ENCODE assay signal across 1 cellular context in the genomic region with DNA sequence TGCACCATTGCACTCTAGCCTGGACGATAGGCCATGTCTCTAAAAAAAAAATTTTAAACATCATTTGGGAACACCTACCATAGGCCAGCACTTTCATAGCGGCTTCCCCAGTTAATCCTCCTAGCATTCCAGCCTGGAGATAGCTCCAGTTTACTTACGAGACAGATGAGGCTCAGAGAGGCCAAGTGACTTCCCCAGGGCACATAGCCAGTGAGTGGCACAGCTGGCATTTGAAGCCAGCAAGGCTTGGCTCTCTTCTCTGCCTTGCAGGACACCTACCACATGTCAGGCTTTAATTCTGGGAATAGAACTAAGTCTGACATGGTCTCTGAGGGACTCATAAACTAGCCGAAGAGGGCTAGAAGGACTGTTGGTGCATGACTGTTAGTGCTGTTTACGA.
TF ChIP-seq lines count a peak whose summit lies in the region.

No MANE protein-coding gene starts in this region.

TF ChIP-seq in IMR-90, 13 proteins besides CTCF, POLR2A, EP300 and RAD21:
- TF ChIP-seq MAZ (IDR thresholded peaks at IDR 0.05; ENCODE audit: borderline replicate concordance, low read depth, low read length) (no peak), CHD1 (IDR thresholded peaks at IDR 0.05; ENCODE audit: low read depth, low read length) (no peak), FOS (IDR thresholded peaks at IDR 0.05; ENCODE audit: low read depth, low read length) (no peak), NFE2L2 (IDR thresholded peaks at IDR 0.05; ENCODE audit: low read depth, low read length) (no peak), RCOR1 (IDR thresholded peaks at IDR 0.05; ENCODE audit: insufficient replicate concordance, low read length) (no peak), RFX5 (IDR thresholded peaks at IDR 0.05; ENCODE audit: low read depth, low read length) (no peak), MXI1 (IDR thresholded peaks at IDR 0.05; ENCODE audit: borderline replicate concordance, low read depth, low read length) (no peak), BHLHE40 (IDR thresholded peaks at IDR 0.05; ENCODE audit: low read depth, low read length) (no peak), SMC3 (IDR thresholded peaks at IDR 0.05; ENCODE audit: low read depth, low read length) (no peak)
- TF ChIP-seq, protein P1, sequence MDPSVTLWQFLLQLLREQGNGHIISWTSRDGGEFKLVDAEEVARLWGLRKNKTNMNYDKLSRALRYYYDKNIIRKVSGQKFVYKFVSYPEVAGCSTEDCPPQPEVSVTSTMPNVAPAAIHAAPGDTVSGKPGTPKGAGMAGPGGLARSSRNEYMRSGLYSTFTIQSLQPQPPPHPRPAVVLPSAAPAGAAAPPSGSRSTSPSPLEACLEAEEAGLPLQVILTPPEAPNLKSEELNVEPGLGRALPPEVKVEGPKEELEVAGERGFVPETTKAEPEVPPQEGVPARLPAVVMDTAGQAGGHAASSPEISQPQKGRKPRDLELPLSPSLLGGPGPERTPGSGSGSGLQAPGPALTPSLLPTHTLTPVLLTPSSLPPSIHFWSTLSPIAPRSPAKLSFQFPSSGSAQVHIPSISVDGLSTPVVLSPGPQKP (IDR thresholded peaks at IDR 0.05; ENCODE audit: borderline replicate concordance, low read depth, low read length) = no peak
